In genomic region chr7:140367528-140367927, GRCh38 we compare ENCODE assay signal across 16 cellular contexts. TPM values are rescaled to one million over a fixed set of nuclear protein-coding genes. Genes with fewer than 3 reads are reported as not detected.
A peak's percentile ranks its signal among the peaks of the same experiment; 100 is the strongest.
DNase-seq lines count a peak whose midpoint lies in the region; ATAC-seq, FAIRE-seq and TF ChIP-seq lines count a peak whose summit lies in the region.
"Had no signal": no experiment of that assay in that cellular context is flagged by ENCODE, and none has a peak within 500 bp of the region (broad histone marks: within the 10 kb centered on the region; RNA-seq: fewer than 3 reads in every experiment).

No MANE protein-coding gene starts in this region.

- H3K9me3 ChIP-seq in SJCRH30 (replicated peaks) = no peaks in the 10 kb centered on the region

- H3K36me3 ChIP-seq in SJCRH30 = peaks cover 10% of the 10 kb centered on the region; the same call in 1 of the 2 replicates

- H3K4me1 ChIP-seq in SJCRH30 = peaks cover 4% of the 10 kb centered on the region; the same call in 1 of the 2 replicates

- no peak for TF ChIP-seq POLR2A in GM12891 (IDR thresholded peaks at IDR 0.05; ENCODE audit: low read depth, low read length)

- ATAC-seq in GM19463 (IDR thresholded peaks at IDR 0.05; ENCODE audit: unreplicated experiment) = no peak
- ATAC-seq: GM12878 had no signal

- H3K4me3 ChIP-seq in SJCRH30 = no peak overlapping the region
- H3K4me3 ChIP-seq: GM12878, GM23338 had no signal

- no peak for FAIRE-seq in GM12891 (lab: Jason Lieb, UNC)
- FAIRE-seq: A204.1, GM12878 had no signal

- DNase-seq in activated effector memory CD4-positive, alpha-beta T cell treated with anti-CD3 and anti-CD28 coated beads, Interleukin-2, amount 50 U/mL, for 16 hours = peak; percentile 55
- no peak for DNase-seq in activated effector memory CD4-positive, alpha-beta T cell treated with Interleukin-2 at 50 U/mL for 16 hours
- DNase-seq in SJCRH30 (peak; percentile 65 to 67), myocyte (ENCODE audit: low read depth) (peak; percentile 44), GM12891 (ENCODE audit: insufficient read length, low spot score) (no peak), NCI-H1436 treated with DMSO at 0.1 percent for 48 hours (lab: John Stamatoyannopoulos, UW) (no peak)
- DNase-seq: C1 segment of cervical spinal cord; CD4-positive, alpha-beta T cell; COR-L47; H7; IMR-90 had no signal

- peak overlapping the region; percentile 46 for H3K27ac ChIP-seq in SJCRH30

- H3K27me3 ChIP-seq in SJCRH30 = no peaks in the 10 kb centered on the region

TF ChIP-seq in GM12891, 5 proteins besides CTCF, POLR2A, EP300 and RAD21:
- no peak for TF ChIP-seq SPI1 (IDR thresholded peaks at IDR 0.05; ENCODE audit: low read depth, low read length)
- TF ChIP-seq TAF1 (IDR thresholded peaks at IDR 0.05; ENCODE audit: low read depth, low read length) = no peak
- no peak for TF ChIP-seq POU2F2 (IDR thresholded peaks at IDR 0.05; ENCODE audit: low read depth, low read length)
- no peak for TF ChIP-seq PAX5 (IDR thresholded peaks at IDR 0.05; ENCODE audit: insufficient read depth, low read length, severe bottlenecking)
- no peak for TF ChIP-seq POLR2AphosphoS5 (IDR thresholded peaks at IDR 0.05; ENCODE audit: low read depth, low read length)

RNA-seq across cellular contexts. Expression of gene SLC37A3, which starts 30.8 kb away (rescaled TPM):
- 19.5 and 26.1 TPM in 2 replicates for total RNA-seq in SJCRH30 (2014; rRNA removed; shearing (Covaris generic))
- total RNA-seq in myocyte = 36.0 and 40.3 TPM in 2 replicates
- polyA plus RNA-seq in myocyte (2012) = 24.5 TPM
- 8.0 TPM for polyA plus RNA-seq in GM12891 (2012; ENCODE audit: low read depth, missing spikeins)

RNA-seq across cellular contexts. Expression of gene RAB19, which starts 36.3 kb away (rescaled TPM):
- total RNA-seq in SJCRH30 (2014; rRNA removed; shearing (Covaris generic)) = not detected in 2 replicates
- not detected in 2 replicates for total RNA-seq in myocyte
- not detected for polyA plus RNA-seq in myocyte (2012)
- 0.33 TPM for polyA plus RNA-seq in GM12891 (2012; ENCODE audit: low read depth, missing spikeins)
- total RNA-seq: G401, IMR-90 had no signal
- polyA plus RNA-seq: IMR-90 had no signal

Comparison
In these comparisons a context has a peak if more than half of its experiments do, and no peak if none do; other contexts are left out.
1. DNase-seq: peak in activated effector memory CD4-positive, alpha-beta T cell treated with anti-CD3 and anti-CD28 coated beads, Interleukin-2, amount 50 U/mL, for 16 hours (single experiment), SJCRH30 (2 of 2) and myocyte (single experiment); none in activated effector memory CD4-positive, alpha-beta T cell treated with Interleukin-2 at 50 U/mL for 16 hours (single experiment), GM12891 (single experiment) and NCI-H1436 treated with DMSO at 0.1 percent for 48 hours (single experiment).